8 cellular contexts compared by ENCODE assay signal in genomic region chr15:41231536-41231935, GRCh38. TPM values are rescaled to one million over a fixed set of nuclear protein-coding genes. Genes with fewer than 3 reads are reported as not detected.
DNase-seq lines count a peak whose midpoint lies in the region; ATAC-seq, FAIRE-seq and TF ChIP-seq lines count a peak whose summit lies in the region.

No MANE protein-coding gene starts in this region.

- POLR2A ChIA-PET in A549 (lab: Yijun Ruan, JAX) = interaction anchor here (0.6 to 1.5 kb wide), 9 partner anchors 18 to 279 kb away, joined by 3 to 8 read pairs (median 4); partner anchors contain the start of genes CHAC1, INO80, NUSAP1 and OIP5
- POLR2A ChIA-PET in GM10248 (lab: Yijun Ruan, JAX) = interaction anchor here (0.6 kb wide), 1 partner anchor 116 kb away, joined by 3 read pairs; no protein-coding TSS in a partner anchor

- DNase-seq in A549 (ENCODE audit: low read depth in 1 of 2, low spot score in 1 of 2) = no peak
- no peak for DNase-seq in Jurkat, Clone E6-1 (ENCODE audit: low read depth, low spot score)
- DNase-seq in NCI-H1417 treated with DMSO at 0.1 percent for 48 hours (lab: John Stamatoyannopoulos, UW) = no peak
- no peak for DNase-seq in GM10248 (ENCODE audit: extremely low spot score)
- no peak for DNase-seq in activated CD4-positive, alpha-beta T cell treated with anti-CD3 and anti-CD28 coated beads for 48 hours

- H3K9ac ChIP-seq in mucosa of rectum (ENCODE audit: low read depth in 1 of 2, low read length in 2 of 2) = peak overlapping the region; percentile 96 to 98

- H3K4me1 ChIP-seq in A549 (peaks cover 23% of the 10 kb centered on the region), mucosa of rectum (ENCODE audit: control insufficient read depth in 2 of 2, insufficient read depth in 2 of 2, low read length in 2 of 2) (peaks cover 11 to 14% of the 10 kb centered on the region in 2 donors)

- H3K4me2 ChIP-seq in A549 = peak overlapping the region; percentile 86

- peaks cover 0 to 2% of the 10 kb centered on the region in 2 donors for H3K36me3 ChIP-seq in mucosa of rectum (ENCODE audit: control insufficient read depth in 2 of 2, insufficient read depth in 2 of 2, low read length in 2 of 2)

- TF ChIP-seq POLR2A in A549 (IDR thresholded peaks at IDR 0.05; ENCODE audit: low read length) = no peak

- no peaks in the 10 kb centered on the region for H3K27me3 ChIP-seq in mucosa of rectum (ENCODE audit: control insufficient read depth in 2 of 2, insufficient read depth in 2 of 2, low read length in 2 of 2)

- H3K4me3 ChIP-seq in A549 = peak overlapping the region; percentile 83
- peak overlapping the region; percentile 87 for H3K4me3 ChIP-seq in Jurkat, Clone E6-1 (ENCODE audit: low read length)
- peak overlapping the region; percentile 91 to 99 for H3K4me3 ChIP-seq in mucosa of rectum (ENCODE audit: low read length in 2 of 2)

- no peak for FAIRE-seq in A549 (lab: Jason Lieb, UNC)

- TF ChIP-seq RAD21 in A549 (conservative IDR thresholded peaks at IDR 0.05 in 1 of 2, IDR thresholded peaks at IDR 0.05 in 1 of 2) = no peak

- CTCF ChIA-PET in A549 (lab: Yijun Ruan, JAX) = interaction anchor here (0.6 to 2.5 kb wide), 18 partner anchors 7 to 328 kb away, joined by 3 to 15 read pairs (median 4); partner anchors contain the start of genes NUSAP1 and OIP5
- CTCF ChIA-PET in GM10248 (lab: Yijun Ruan, JAX) = interaction anchor here (0.7 to 3.7 kb wide), 28 partner anchors 9 to 337 kb away, joined by 3 to 22 read pairs (median 4); partner anchors contain the start of genes INO80 and VPS18

- H3K27ac ChIP-seq in A549 (peak overlapping the region; percentile 86 to 94), cingulate gyrus (ENCODE audit: low read depth, low read length) (peak overlapping the region; percentile 87), mucosa of rectum (ENCODE audit: low read depth in 2 of 2, low read length in 2 of 2) (peak overlapping the region; percentile 95 to 96)

- ATAC-seq in A549 (peak in 1 of 2 experiments; percentile 37; a peak in 3 of 6 replicates), HG02798 (IDR thresholded peaks at IDR 0.05; ENCODE audit: poor library complexity, unreplicated experiment) (no peak)

- no peak for TF ChIP-seq CTCF in A549 (IDR thresholded peaks at IDR 0.05)
- TF ChIP-seq CTCF in GM10248 (IDR thresholded peaks at IDR 0.05; ENCODE audit: control extremely low read depth, extremely low read depth, low read depth, missing control alignments) = no peak

- TF ChIP-seq EP300 in A549 (IDR thresholded peaks at IDR 0.05) = no peak

- no peaks in the 10 kb centered on the region for H3K9me3 ChIP-seq in A549
- no peaks in the 10 kb centered on the region for H3K9me3 ChIP-seq in mucosa of rectum (ENCODE audit: control insufficient read depth in 2 of 2, low read length in 2 of 2)

- WGBS in A549 (ENCODE audit: missing lambda C conversion rate) = under 1% methylated on average over 12 of the region's 12 CpGs

TF ChIP-seq in A549, 52 proteins besides CTCF, POLR2A, EP300 and RAD21:
- TF ChIP-seq TFCP2L1 (CRISPR knock-in tag; IDR thresholded peaks at IDR 0.05) (no peak), FOSL2 (IDR thresholded peaks at IDR 0.05) (no peak), FOSL2 (CRISPR knock-in tag; IDR thresholded peaks at IDR 0.05) (no peak), EHF (CRISPR knock-in tag; IDR thresholded peaks at IDR 0.05) (no peak), BCL3 (IDR thresholded peaks at IDR 0.05) (no peak), HES2 (IDR thresholded peaks at IDR 0.05) (no peak), HDAC2 (IDR thresholded peaks at IDR 0.05) (no peak), RFX5 (IDR thresholded peaks at IDR 0.05) (no peak), FOXS1 (CRISPR knock-in tag; IDR thresholded peaks at IDR 0.05) (no peak), E2F6 (IDR thresholded peaks at IDR 0.05; ENCODE audit: borderline replicate concordance, low read depth) (no peak)

RNA-seq across cellular contexts. Expression of gene CHP1, which starts 0.5 kb away (rescaled TPM):
- polyA plus RNA-seq in A549 (2011; rRNA removed) (122 and 138 TPM in 2 replicates), A549 (2017; fragmentation: RNase III; extraction: RNeasy Plus Mini Kit Qiagen cat#74134 plus additional on column Dnase treatment) (101 to 117 TPM (median 115 TPM) in 3 replicates)
- polyA plus RNA-seq in A549 (2012; cell fraction: cytosol; rRNA removed) = 39.3 and 49.5 TPM in 2 replicates
- polyA plus RNA-seq in A549 (2012; cell fraction: nucleus; rRNA removed) = 11.4 and 19.4 TPM in 2 replicates
- 128 and 145 TPM in 2 replicates for polyA minus RNA-seq in A549 (2011; rRNA and poly(A)+ RNA removed)
- polyA plus RNA-seq in Jurkat, Clone E6-1 (2012; ENCODE audit: insufficient read depth, insufficient read length) = 24.1 TPM

RNA-seq across cellular contexts. Expression of gene EXD1, which starts 1.0 kb away (rescaled TPM):
- 0.36 and 0.39 TPM in 2 replicates for polyA plus RNA-seq in A549 (2011; rRNA removed)
- 0.03 and 0.08 TPM in 2 replicates for polyA plus RNA-seq in A549 (2012; cell fraction: cytosol; rRNA removed)
- not detected in 2 replicates for polyA plus RNA-seq in A549 (2012; cell fraction: nucleus; rRNA removed)
- polyA plus RNA-seq in A549 (2017; fragmentation: RNase III; extraction: RNeasy Plus Mini Kit Qiagen cat#74134 plus additional on column Dnase treatment) = 0.14 to 0.34 TPM (median 0.26 TPM) in 3 replicates
- 0.19 and 0.25 TPM in 2 replicates for polyA minus RNA-seq in A549 (2011; rRNA and poly(A)+ RNA removed)
- not detected for polyA plus RNA-seq in Jurkat, Clone E6-1 (2012; ENCODE audit: insufficient read depth, insufficient read length)
